Comparison of ENCODE assay signal across 11 cellular contexts in genomic region chr11:35216962-35217667, GRCh38.
A peak's percentile ranks its signal among the peaks of the same experiment; 100 is the strongest.
DNase-seq lines count a peak whose midpoint lies in the region; ATAC-seq and TF ChIP-seq lines count a peak whose summit lies in the region.
"Had no signal": no experiment of that assay in that cellular context is flagged by ENCODE, and none has a peak within 500 bp of the region (broad histone marks: within the 10 kb centered on the region; RNA-seq: fewer than 3 reads in every experiment).

No MANE protein-coding gene starts in this region.

- H3K27ac ChIP-seq in mammary epithelial cell (ENCODE audit: insufficient read depth, low read depth, low read length): peak overlapping the region; percentile 20
- peak overlapping the region in 17 of 21 experiments; percentile 3 to 77 (median 53) for H3K27ac ChIP-seq in skin epidermis
- H3K27ac ChIP-seq: WERI-Rb-1 had no signal

- intact Hi-C loops in mammary epithelial cell (cut with micrococcal nuclease): no loop called here

- in situ Hi-C loops in mammary epithelial cell (cut with MboI; ENCODE audit: low sequenced_read_pairs in 2 of 2): no loop called here

- dilution Hi-C loops in mammary epithelial cell (cut with HindIII; ENCODE audit: low sequenced_read_pairs): no loop called here

- H3K27me3 ChIP-seq in NT2/D1 (ENCODE audit: insufficient read depth, insufficient read length) (no peaks in the 10 kb centered on the region), mammary epithelial cell (ENCODE audit: insufficient read depth, low read length) (no peaks in the 10 kb centered on the region)

- no peak overlapping the region for H3K4me3 ChIP-seq in NT2/D1 (ENCODE audit: insufficient read length, low read depth)
- H3K4me3 ChIP-seq in mammary epithelial cell (replicated peaks in 1 of 3; ENCODE audit: insufficient read depth in 1 of 3, low read depth in 2 of 3, low read length in 3 of 3): no peak overlapping the region
- H3K4me3 ChIP-seq in skin epidermis: no peak overlapping the region

- H3K36me3 Mint-ChIP-seq in progenitor cell of endocrine pancreas (ENCODE audit: insufficient read depth): no peaks in the 10 kb centered on the region

- DNase-seq in activated CD4-positive, CD25-positive, alpha-beta regulatory T cell treated with anti-CD3 and anti-CD28 coated beads, Interleukin-2, amount 50 U/mL, for 72 hours: no peak
- DNase-seq in NT2/D1 (ENCODE audit: low read depth, low spot score) (peak; percentile 20), mammary epithelial cell (peak; percentile 49), kidney tubule cell (ENCODE audit: low spot score) (no peak), progenitor cell of endocrine pancreas (ENCODE audit: low spot score, unreplicated experiment) (no peak)
- DNase-seq: islet precursor cell, NCI-H526, WERI-Rb-1 had no signal

- H3K9me3 Mint-ChIP-seq in progenitor cell of endocrine pancreas (ENCODE audit: low read depth): no peaks in the 10 kb centered on the region

- peaks cover 11% of the 10 kb centered on the region for H3K27me3 Mint-ChIP-seq in progenitor cell of endocrine pancreas

- no peaks in the 10 kb centered on the region for H3K9me3 ChIP-seq in NT2/D1 (ENCODE audit: insufficient read depth, low read length)
- no peaks in the 10 kb centered on the region for H3K9me3 ChIP-seq in mammary epithelial cell (replicated peaks; ENCODE audit: insufficient read depth, low read length)

- peaks cover 36% of the 10 kb centered on the region for H3K79me2 ChIP-seq in mammary epithelial cell (ENCODE audit: insufficient read depth, low read length)

- H3K4me1 ChIP-seq in NT2/D1 (ENCODE audit: insufficient read depth, insufficient read length) (peaks cover 3% of the 10 kb centered on the region), mammary epithelial cell (ENCODE audit: insufficient read depth, low read length) (peaks cover 28% of the 10 kb centered on the region)

- no peak overlapping the region for H2AFZ ChIP-seq in mammary epithelial cell (ENCODE audit: low read depth, low read length)

- no peak overlapping the region for H3K27ac Mint-ChIP-seq in progenitor cell of endocrine pancreas

- H3K4me3 Mint-ChIP-seq in progenitor cell of endocrine pancreas (ENCODE audit: low read depth): no peak overlapping the region

- no peak overlapping the region for H3K4me2 ChIP-seq in mammary epithelial cell (ENCODE audit: insufficient read depth, low read depth, low read length)

- WGBS in mammary epithelial cell (ENCODE audit: low coverage, missing lambda C conversion rate): 26% methylated on average over 3 of the region's 3 CpGs

- no peak overlapping the region for H3K9ac ChIP-seq in NT2/D1 (ENCODE audit: insufficient read length, low read depth)
- H3K9ac ChIP-seq in mammary epithelial cell (ENCODE audit: insufficient read depth, low read length): no peak overlapping the region

- no TSS peak for BruUV-seq in mammary epithelial cell (replicated peaks; lab: Mats Ljungman, UMichigan)

- H3K36me3 ChIP-seq in NT2/D1 (ENCODE audit: insufficient read depth, insufficient read length, low read length) (peaks cover 46% of the 10 kb centered on the region), mammary epithelial cell (ENCODE audit: insufficient read depth, low read length) (peaks cover 74% of the 10 kb centered on the region)
- H3K36me3 ChIP-seq: WERI-Rb-1 had no signal

- ATAC-seq in activated CD4-positive, CD25-positive, alpha-beta regulatory T cell treated with anti-CD3 and anti-CD28 coated beads, Interleukin-2, amount 50 U/mL, for 24 hours: peak; percentile 21 to 22
- no peak for ATAC-seq in HG02798 (IDR thresholded peaks at IDR 0.05; ENCODE audit: poor library complexity, unreplicated experiment)

- H4K20me1 ChIP-seq in mammary epithelial cell (ENCODE audit: insufficient read depth, low read length): no peaks in the 10 kb centered on the region

- no peaks in the 10 kb centered on the region for H3K4me1 Mint-ChIP-seq in progenitor cell of endocrine pancreas (ENCODE audit: low read depth)

- CTCF ChIA-PET in mammary epithelial cell (lab: Charles Lee; ENCODE audit: low non-redundant PET): no interaction called here

- TF ChIP-seq CTCF in mammary epithelial cell (conservative IDR thresholded peaks at IDR 0.05 in 1 of 2, IDR thresholded peaks at IDR 0.05 in 1 of 2; ENCODE audit: extremely low read depth in 1 of 2, insufficient read depth in 1 of 2, low read depth in 1 of 2, low read length in 2 of 2) (no peak), progenitor cell of endocrine pancreas (IDR thresholded peaks at IDR 0.05; ENCODE audit: unreplicated experiment) (no peak)

Comparison
In these comparisons a context has a peak if more than half of its experiments do, and no peak if none do; other contexts are left out.
1. DNase-seq: peak in NT2/D1 (single experiment) and mammary epithelial cell (single experiment); none in activated CD4-positive, CD25-positive, alpha-beta regulatory T cell treated with anti-CD3 and anti-CD28 coated beads, Interleukin-2, amount 50 U/mL, for 72 hours (single experiment), kidney tubule cell (single experiment) and progenitor cell of endocrine pancreas (single experiment).